In genomic region chr1:53165408-53165961, GRCh38 we compare ENCODE assay signal across 1 cellular context.
A peak's percentile ranks its signal among the peaks of the same experiment; 100 is the strongest.
TF ChIP-seq lines count a peak whose summit lies in the region.

No MANE protein-coding gene starts in this region.

TF ChIP-seq in H1, 55 proteins besides CTCF, POLR2A, EP300 and RAD21:
- TF ChIP-seq TEAD4 (IDR thresholded peaks at IDR 0.05; ENCODE audit: low read depth, low read length) (no peak), KDM1A (IDR thresholded peaks at IDR 0.05; ENCODE audit: borderline replicate concordance, low read length) (peak; percentile 75; the same call in 1 of the 2 replicates), CBX5 (IDR thresholded peaks at IDR 0.05; ENCODE audit: low read depth, low read length) (no peak), KDM4A (IDR thresholded peaks at IDR 0.05; ENCODE audit: low read depth, low read length, severe bottlenecking) (no peak), GABPA (IDR thresholded peaks at IDR 0.05; ENCODE audit: borderline replicate concordance, insufficient read depth, low read length) (no peak), SP4 (IDR thresholded peaks at IDR 0.05; ENCODE audit: low read length) (no peak)
